35 cellular contexts compared by ENCODE assay signal in genomic region chr10:104791471-104791870, GRCh38.
A peak's percentile ranks its signal among the peaks of the same experiment; 100 is the strongest.
DNase-seq lines count a peak whose midpoint lies in the region; ATAC-seq and TF ChIP-seq lines count a peak whose summit lies in the region.
"Had no signal": no experiment of that assay in that cellular context is flagged by ENCODE, and none has a peak within 500 bp of the region (broad histone marks: within the 10 kb centered on the region; RNA-seq: fewer than 3 reads in every experiment).

No MANE protein-coding gene starts in this region.

- ATAC-seq in HG03280 (IDR thresholded peaks at IDR 0.05; ENCODE audit: unreplicated experiment) = no peak
- ATAC-seq: A549; CD8-positive, alpha-beta T cell had no signal

- H3K27me3 ChIP-seq in endodermal cell (ENCODE audit: control insufficient read depth, insufficient read depth, low read length, poor library complexity, severe bottlenecking) = no peaks in the 10 kb centered on the region
- H3K27me3 ChIP-seq in mesendoderm (ENCODE audit: insufficient read depth, low read length, poor library complexity) = no peaks in the 10 kb centered on the region
- H3K27me3 ChIP-seq in neuronal stem cell (ENCODE audit: control insufficient read depth in 3 of 3, insufficient read depth in 3 of 3, low read depth in 1 of 3, low read length in 3 of 3) = no peaks in the 10 kb centered on the region
- no peaks in the 10 kb centered on the region for H3K27me3 ChIP-seq in trophoblast cell (ENCODE audit: insufficient read depth, low read length)
- no peaks in the 10 kb centered on the region for H3K27me3 ChIP-seq in testis
- H3K27me3 ChIP-seq: BE2C; BLaER1; BLaER1 treated with 17β-estradiol and CSF1 and Interleukin-3, amounts not matched to agents 10 nM and 100 nM had no signal

- H2BK120ac ChIP-seq in mesendoderm (ENCODE audit: low read depth, low read length) (no peak overlapping the region), neuronal stem cell (ENCODE audit: low read depth, low read length) (no peak overlapping the region), trophoblast cell (ENCODE audit: insufficient read depth, low read length, poor library complexity) (no peak overlapping the region)

- H3K4me2 ChIP-seq in mesendoderm (ENCODE audit: low read length) = no peak overlapping the region
- no peak overlapping the region for H3K4me2 ChIP-seq in neuronal stem cell (ENCODE audit: insufficient read depth, low read length, poor library complexity, severe bottlenecking)
- H3K4me2 ChIP-seq in trophoblast cell (ENCODE audit: low read length) = no peak overlapping the region
- H3K4me2 ChIP-seq: A549; BLaER1; BLaER1 treated with 17β-estradiol and CSF1 and Interleukin-3, amounts not matched to agents 10 nM and 100 nM had no signal

- intact Hi-C loops in testis (cut with DNase I; ENCODE audit: low total_unique reads) = no loop called here

- H2AFZ ChIP-seq in neuronal stem cell (ENCODE audit: low read length) = no peak overlapping the region
- H2AFZ ChIP-seq in trophoblast cell (ENCODE audit: insufficient read depth, low read length, poor library complexity) = no peak overlapping the region

- no peak overlapping the region for H3K4me3 Mint-ChIP-seq in endodermal cell
- H3K4me3 Mint-ChIP-seq: B cell; CD14-positive monocyte; CD4-positive, alpha-beta memory T cell; CD4-positive, alpha-beta T cell; CD4-positive, CD25-positive, alpha-beta regulatory T cell; CD8-positive, alpha-beta memory T cell; CD8-positive, alpha-beta T cell had no signal

- H3K23ac ChIP-seq in mesendoderm (ENCODE audit: low read length) = no peak overlapping the region
- H3K23ac ChIP-seq in neuronal stem cell (ENCODE audit: low read depth, low read length, poor library complexity) = no peak overlapping the region
- H3K23ac ChIP-seq in trophoblast cell (ENCODE audit: low read length) = no peak overlapping the region

- H4K8ac ChIP-seq in mesendoderm (ENCODE audit: low read depth, low read length) (no peak overlapping the region), neuronal stem cell (ENCODE audit: low read depth, low read length) (no peak overlapping the region), trophoblast cell (ENCODE audit: low read depth, low read length) (no peak overlapping the region)

- no peak overlapping the region for H4K12ac ChIP-seq in trophoblast cell (ENCODE audit: low read depth, low read length)

- H2BK15ac ChIP-seq in mesendoderm (replicated peaks; ENCODE audit: low read depth) (no peak overlapping the region), neuronal stem cell (ENCODE audit: low read length) (no peak overlapping the region)

- peak overlapping the region; percentile 89 for H3K27ac Mint-ChIP-seq in endodermal cell
- H3K27ac Mint-ChIP-seq: B cell; CD14-positive monocyte; CD4-positive, alpha-beta memory T cell; CD4-positive, alpha-beta T cell; CD4-positive, CD25-positive, alpha-beta regulatory T cell; CD8-positive, alpha-beta memory T cell; CD8-positive, alpha-beta T cell had no signal

- H4K91ac ChIP-seq in neuronal stem cell (ENCODE audit: low read depth, low read length, poor library complexity) (no peak overlapping the region), trophoblast cell (ENCODE audit: low read depth, low read length) (no peak overlapping the region)

- peak overlapping the region; percentile 29 for H3K9ac ChIP-seq in endodermal cell (ENCODE audit: extremely low read depth, low read length, poor library complexity, severe bottlenecking)
- no peak overlapping the region for H3K9ac ChIP-seq in mesendoderm (ENCODE audit: low read length)
- no peak overlapping the region for H3K9ac ChIP-seq in neuronal stem cell (ENCODE audit: low read depth, low read length, poor library complexity)
- H3K9ac ChIP-seq in trophoblast cell (ENCODE audit: low read length) = no peak overlapping the region
- H3K9ac ChIP-seq: BLaER1; BLaER1 treated with 17β-estradiol and CSF1 and Interleukin-3, amounts not matched to agents 10 nM and 100 nM had no signal

- H3K14ac ChIP-seq in neuronal stem cell (ENCODE audit: low read length) = no peak overlapping the region
- H3K14ac ChIP-seq in trophoblast cell (ENCODE audit: low read length) = no peak overlapping the region

- no peak overlapping the region for H3K56ac ChIP-seq in mesendoderm (ENCODE audit: low read length)

- H3K36me3 Mint-ChIP-seq in endodermal cell (ENCODE audit: low read depth) = no peaks in the 10 kb centered on the region
- H3K36me3 Mint-ChIP-seq: CD14-positive monocyte; CD4-positive, alpha-beta memory T cell; CD4-positive, CD25-positive, alpha-beta regulatory T cell; CD8-positive, alpha-beta memory T cell; CD8-positive, alpha-beta T cell had no signal

- no peak for TF ChIP-seq CTCF in endodermal cell (conservative IDR thresholded peaks at IDR 0.05)
- TF ChIP-seq CTCF in testis (IDR thresholded peaks at IDR 0.05) = no peak

- peaks cover 5% of the 10 kb centered on the region for H3K27me3 Mint-ChIP-seq in endodermal cell (ENCODE audit: insufficient read depth)
- H3K27me3 Mint-ChIP-seq: B cell had no signal

- no peaks in the 10 kb centered on the region for H3K79me1 ChIP-seq in mesendoderm (ENCODE audit: low read length)
- no peaks in the 10 kb centered on the region for H3K79me1 ChIP-seq in neuronal stem cell (ENCODE audit: low read depth, low read length)
- H3K79me1 ChIP-seq in trophoblast cell (ENCODE audit: low read length) = no peaks in the 10 kb centered on the region

- H3K4me1 ChIP-seq in endodermal cell (ENCODE audit: control insufficient read depth, insufficient read depth, low read length) (peaks cover 35% of the 10 kb centered on the region), mesendoderm (ENCODE audit: control insufficient read depth, low read depth, low read length) (no peaks in the 10 kb centered on the region), neuronal stem cell (ENCODE audit: control insufficient read depth in 2 of 2, insufficient read depth in 1 of 2, low read depth in 1 of 2, low read length in 2 of 2) (no peaks in the 10 kb centered on the region), trophoblast cell (ENCODE audit: control insufficient read depth in 1 of 2, insufficient read depth in 2 of 2, low read length in 2 of 2) (no peaks in the 10 kb centered on the region), testis (no peaks in the 10 kb centered on the region)
- H3K4me1 ChIP-seq: A549, BE2C, Caco-2 had no signal

- H3K4me1 Mint-ChIP-seq in endodermal cell = peaks cover 48% of the 10 kb centered on the region
- H3K4me1 Mint-ChIP-seq: B cell; CD14-positive monocyte; CD4-positive, alpha-beta memory T cell; CD4-positive, CD25-positive, alpha-beta regulatory T cell; CD8-positive, alpha-beta memory T cell had no signal

- no peak overlapping the region for H4K5ac ChIP-seq in mesendoderm (ENCODE audit: low read length)

- no peaks in the 10 kb centered on the region for H3K9me3 ChIP-seq in endodermal cell (ENCODE audit: control insufficient read depth, low read length)
- H3K9me3 ChIP-seq in neuronal stem cell (replicated peaks in 1 of 2; ENCODE audit: control insufficient read depth in 2 of 2, insufficient read depth in 1 of 2, low read depth in 1 of 2, low read length in 2 of 2) = no peaks in the 10 kb centered on the region
- no peaks in the 10 kb centered on the region for H3K9me3 ChIP-seq in trophoblast cell (ENCODE audit: insufficient read depth, low read depth, low read length)
- H3K9me3 ChIP-seq in testis = no peaks in the 10 kb centered on the region
- H3K9me3 ChIP-seq: A549, BE2C, BLaER1, Caco-2 had no signal

- 61 to 67% methylated on average over 1 to 2 of the region's 2 CpGs for WGBS in endodermal cell (ENCODE audit: insufficient coverage in 1 of 2, insufficient read length in 1 of 2), 2 experiments
- WGBS in mesendoderm (ENCODE audit: extremely low coverage, insufficient coverage, low lambda C conversion rate) = no CpG with 5 or more reads among the region's 2 CpGs
- WGBS in neuronal stem cell (ENCODE audit: extremely low coverage in 2 of 2, insufficient read length in 2 of 2, insufficient replicate concordance in 1 of 2), 2 donors = no CpG with 5 or more reads among the region's 2 CpGs
- WGBS in trophoblast cell (ENCODE audit: extremely low coverage, insufficient coverage, insufficient read length) = no CpG with 5 or more reads among the region's 2 CpGs
- 79 to 91% methylated on average over 2 of the region's 2 CpGs for WGBS in testis, 2 donors

- H3K79me2 ChIP-seq in mesendoderm (ENCODE audit: control insufficient read depth, insufficient read depth, low read length) (no peaks in the 10 kb centered on the region), trophoblast cell (ENCODE audit: control insufficient read depth, insufficient read depth, low read length, poor library complexity) (no peaks in the 10 kb centered on the region)

- H3K27ac ChIP-seq in endodermal cell (ENCODE audit: low read depth, low read length) = peak overlapping the region; percentile 53
- peak overlapping the region; percentile 33 for H3K27ac ChIP-seq in mesendoderm (ENCODE audit: low read depth, low read length)
- H3K27ac ChIP-seq in neuronal stem cell (replicated peaks; ENCODE audit: low read length) = no peak overlapping the region
- no peak overlapping the region for H3K27ac ChIP-seq in trophoblast cell (ENCODE audit: low read depth, low read length)
- no peak overlapping the region for H3K27ac ChIP-seq in testis
- H3K27ac ChIP-seq: 22Rv1; A549; BLaER1; BLaER1 treated with 17β-estradiol and CSF1 and Interleukin-3, amounts not matched to agents 10 nM and 100 nM; C4-2B had no signal

- no peak for TF ChIP-seq POLR2A in testis (IDR thresholded peaks at IDR 0.05)

- H3K36me3 ChIP-seq in endodermal cell (ENCODE audit: control insufficient read depth, insufficient read depth, low read length) (no peaks in the 10 kb centered on the region), mesendoderm (ENCODE audit: control insufficient read depth, insufficient read depth, low read length) (no peaks in the 10 kb centered on the region), neuronal stem cell (replicated peaks in 1 of 2; ENCODE audit: control insufficient read depth in 2 of 2, insufficient read depth in 2 of 2, low read length in 2 of 2) (no peaks in the 10 kb centered on the region), trophoblast cell (ENCODE audit: control insufficient read depth in 1 of 2, insufficient read depth in 2 of 2, low read length in 2 of 2) (no peaks in the 10 kb centered on the region), testis (ENCODE audit: low read depth, missing control alignments) (no peaks in the 10 kb centered on the region)
- H3K36me3 ChIP-seq: BE2C; BLaER1; BLaER1 treated with 17β-estradiol and CSF1 and Interleukin-3, amounts not matched to agents 10 nM and 100 nM had no signal

- H3K18ac ChIP-seq in mesendoderm (ENCODE audit: low read length) (no peak overlapping the region), neuronal stem cell (ENCODE audit: low read length) (peak overlapping the region; percentile 17), trophoblast cell (ENCODE audit: low read length) (no peak overlapping the region)

- H3K4me3 ChIP-seq in endodermal cell (ENCODE audit: low read length) (peak overlapping the region; percentile 0), mesendoderm (ENCODE audit: low read length) (no peak overlapping the region), neuronal stem cell (ENCODE audit: low read length in 2 of 2) (no peak overlapping the region), trophoblast cell (ENCODE audit: low read depth, low read length) (peak overlapping the region; percentile 19), testis (no peak overlapping the region)
- H3K4me3 ChIP-seq: A549; BLaER1; BLaER1 treated with 17β-estradiol and CSF1 and Interleukin-3, amounts not matched to agents 10 nM and 100 nM had no signal

- H3K4ac ChIP-seq in mesendoderm (ENCODE audit: low read depth, low read length) (no peak overlapping the region), neuronal stem cell (ENCODE audit: low read length) (no peak overlapping the region), trophoblast cell (ENCODE audit: low read depth, low read length) (no peak overlapping the region)

- no peak overlapping the region for H2BK5ac ChIP-seq in mesendoderm (ENCODE audit: low read length)
- no peak overlapping the region for H2BK5ac ChIP-seq in neuronal stem cell (ENCODE audit: low read length)
- no peak overlapping the region for H2BK5ac ChIP-seq in trophoblast cell (ENCODE audit: low read depth, low read length, poor library complexity)

- H2BK12ac ChIP-seq in neuronal stem cell (ENCODE audit: low read length) (no peak overlapping the region), trophoblast cell (ENCODE audit: low read length) (no peak overlapping the region)

- DNase-seq in endodermal cell = peak; percentile 71
- DNase-seq in mesendoderm = peak; percentile 66
- DNase-seq in neuronal stem cell (ENCODE audit: low spot score) = no peak
- no peak for DNase-seq in trophoblast cell
- no peak for DNase-seq in testis
- DNase-seq in central memory CD4-positive, alpha-beta T cell = no peak
- no peak for DNase-seq in HT-29 (ENCODE audit: low spot score)
- DNase-seq: 8988T; ACHN; AML-193; BE2C; C1 segment of cervical spinal cord; Caco-2; Calu3; CD4-positive, alpha-beta memory T cell; CD4-positive, alpha-beta T cell; CD4-positive, CD25-positive, alpha-beta regulatory T cell; CD8-positive, alpha-beta memory T cell; CD8-positive, alpha-beta T cell; COR-L47; DMS 273 treated with DMSO at 0.1 percent for 48 hours; DMS153; DMS53; DMS79; DMS79 treated with DMSO at 0.1 percent for 48 hours; DND-41; EL had no signal

- no peak overlapping the region for H2AK5ac ChIP-seq in mesendoderm (ENCODE audit: low read length)
- H2AK5ac ChIP-seq in neuronal stem cell (ENCODE audit: low read depth, low read length) = no peak overlapping the region
- H2AK5ac ChIP-seq in trophoblast cell (ENCODE audit: low read length) = no peak overlapping the region

- peaks cover 1% of the 10 kb centered on the region for H3K9me3 Mint-ChIP-seq in endodermal cell
- H3K9me3 Mint-ChIP-seq: CD4-positive, alpha-beta T cell had no signal

Comparison
In these comparisons a context has a peak if more than half of its experiments do, and no peak if none do; other contexts are left out.
1. DNase-seq: peak in endodermal cell (single experiment) and mesendoderm (single experiment); none in neuronal stem cell (single experiment), trophoblast cell (0 of 2), testis (single experiment), central memory CD4-positive, alpha-beta T cell (single experiment) and HT-29 (single experiment).
2. H3K27ac ChIP-seq: peak in endodermal cell (single experiment) and mesendoderm (single experiment); none in neuronal stem cell (single experiment), trophoblast cell (single experiment) and testis (0 of 2).
3. H3K4me3 ChIP-seq: peak in endodermal cell (single experiment) and trophoblast cell (single experiment); none in mesendoderm (single experiment), neuronal stem cell (0 of 2) and testis (0 of 2).